Comparison of ENCODE assay signal across 12 cellular contexts in genomic region chr19:676007-676342, GRCh38. TPM values are rescaled to one million over a fixed set of nuclear protein-coding genes. Genes with fewer than 3 reads are reported as not detected.
DNase-seq lines count a peak whose midpoint lies in the region; ATAC-seq and TF ChIP-seq lines count a peak whose summit lies in the region.
"Had no signal": no experiment of that assay in that cellular context is flagged by ENCODE, and none has a peak within 500 bp of the region (broad histone marks: within the 10 kb centered on the region; RNA-seq: fewer than 3 reads in every experiment).

No MANE protein-coding gene starts in this region.

- no peaks in the 10 kb centered on the region for H3K9me3 ChIP-seq in heart left ventricle
- H3K9me3 ChIP-seq in vagina: no peaks in the 10 kb centered on the region

- H3K36me3 ChIP-seq in heart left ventricle: no peaks in the 10 kb centered on the region
- H3K36me3 ChIP-seq in vagina: no peaks in the 10 kb centered on the region

- H3K4me1 Mint-ChIP-seq in dendritic cell treated with granulocyte-macrophage colony-stimulating factor and Interleukin-4, amounts not matched to agents 40 ng/mL and 50 ng/mL, for 4 days (ENCODE audit: low read depth): peaks cover 47% of the 10 kb centered on the region
- peaks cover 20% of the 10 kb centered on the region for H3K4me1 Mint-ChIP-seq in nephron progenitor cell

- no peaks in the 10 kb centered on the region for H3K9me3 Mint-ChIP-seq in dendritic cell treated with granulocyte-macrophage colony-stimulating factor and Interleukin-4, amounts not matched to agents 40 ng/mL and 50 ng/mL, for 4 days
- no peaks in the 10 kb centered on the region for H3K9me3 Mint-ChIP-seq in nephron progenitor cell
- H3K9me3 Mint-ChIP-seq: central memory CD8-positive, alpha-beta T cell had no signal

- no peak for DNase-seq in heart left ventricle
- no peak for DNase-seq in Right ventricle myocardium superior
- DNase-seq in nephron progenitor cell: no peak
- DNase-seq in vagina (ENCODE audit: extremely low spot score in 2 of 2): no peak
- no peak for DNase-seq in DMS53 treated with DMSO at 0.1 percent for 48 hours (lab: John Stamatoyannopoulos, UW; ENCODE audit: unreplicated experiment)
- no peak for DNase-seq in AG20443 (ENCODE audit: low spot score)
- no peak for DNase-seq in NAMALWA (ENCODE audit: low spot score)
- DNase-seq: KG1, NCI-H345, T-helper 1 cell had no signal

- TF ChIP-seq POLR2A in heart left ventricle (IDR thresholded peaks at IDR 0.05): no peak
- TF ChIP-seq POLR2A in vagina (IDR thresholded peaks at IDR 0.05): no peak

- H3K27ac Mint-ChIP-seq in dendritic cell treated with granulocyte-macrophage colony-stimulating factor and Interleukin-4, amounts not matched to agents 40 ng/mL and 50 ng/mL, for 4 days: peak overlapping the region; percentile 27
- H3K27ac Mint-ChIP-seq in nephron progenitor cell: no peak overlapping the region

- peaks cover 6% of the 10 kb centered on the region for H3K36me3 Mint-ChIP-seq in dendritic cell treated with granulocyte-macrophage colony-stimulating factor and Interleukin-4, amounts not matched to agents 40 ng/mL and 50 ng/mL, for 4 days (ENCODE audit: low read depth)
- H3K36me3 Mint-ChIP-seq in nephron progenitor cell (ENCODE audit: low read depth): no peaks in the 10 kb centered on the region

- intact Hi-C loops in heart left ventricle (cut with DNase I): no loop called here
- intact Hi-C loops in Right ventricle myocardium superior (cut with DNase I): no loop called here
- intact Hi-C loops in dendritic cell treated with granulocyte-macrophage colony-stimulating factor and Interleukin-4, amounts not matched to agents 40 ng/mL and 50 ng/mL, for 4 days (cut with micrococcal nuclease): no loop called here
- intact Hi-C loops in vagina (cut with DNase I): no loop called here

- no peak for TF ChIP-seq CTCF in heart left ventricle (IDR thresholded peaks at IDR 0.05)
- TF ChIP-seq CTCF in nephron progenitor cell (IDR thresholded peaks at IDR 0.05): no peak
- no peak for TF ChIP-seq CTCF in vagina (IDR thresholded peaks at IDR 0.05)

- H3K27ac ChIP-seq in heart left ventricle: peak overlapping the region in 11 of 12 donors; percentile 32 to 99 (median 95)
- peak overlapping the region; percentile 99 for H3K27ac ChIP-seq in vagina

- H3K4me3 ChIP-seq in heart left ventricle (peak overlapping the region in 11 of 12 donors; percentile 56 to 87 (median 71)), vagina (peak overlapping the region; percentile 59 to 72)

- H3K27me3 ChIP-seq in heart left ventricle: peaks cover 0 to 19% (median 0%) of the 10 kb centered on the region in 9 donors
- H3K27me3 ChIP-seq in vagina: no peaks in the 10 kb centered on the region

- ATAC-seq in heart left ventricle (no peak), Right ventricle myocardium superior (ENCODE audit: poor library complexity) (no peak)

- H3K27me3 Mint-ChIP-seq in dendritic cell treated with granulocyte-macrophage colony-stimulating factor and Interleukin-4, amounts not matched to agents 40 ng/mL and 50 ng/mL, for 4 days: peaks cover 49% of the 10 kb centered on the region
- H3K27me3 Mint-ChIP-seq in nephron progenitor cell (ENCODE audit: low read depth, poor library complexity): peaks cover 22% of the 10 kb centered on the region

- WGBS in heart left ventricle, 4 donors: 9 to 37% (median 20%) methylated on average over 5 to 32 of the region's 32 CpGs

- H3K4me1 ChIP-seq in heart left ventricle (peaks cover 4 to 62% (median 24%) of the 10 kb centered on the region in 12 donors), vagina (peaks cover 41% of the 10 kb centered on the region)

- peak overlapping the region; percentile 30 for H3K4me3 Mint-ChIP-seq in dendritic cell treated with granulocyte-macrophage colony-stimulating factor and Interleukin-4, amounts not matched to agents 40 ng/mL and 50 ng/mL, for 4 days
- H3K4me3 Mint-ChIP-seq in nephron progenitor cell: peak overlapping the region; percentile 58

RNA-seq across cellular contexts. Expression of gene FSTL3, which starts 0.2 kb away (rescaled TPM):
- total RNA-seq in heart left ventricle (100 to 1,000 TPM in 4 of 9 donors, 10 to 100 TPM in 5; 41.7 to 347 (median 99.9) TPM), Right ventricle myocardium superior (27.4 TPM), vagina (129 TPM)
- polyA plus RNA-seq in heart left ventricle: 100 to 1,000 TPM; 131 to 376 TPM

RNA-seq across cellular contexts. Expression of gene RNF126, which starts 13.0 kb away (rescaled TPM):
- total RNA-seq in heart left ventricle: 100 to 1,000 TPM in 1 of 9 donors, 10 to 100 TPM in 8; 21.6 to 105 (median 29.4) TPM
- 10 to 100 TPM; 23.5 to 45.2 TPM for polyA plus RNA-seq in heart left ventricle
- 21.2 TPM for total RNA-seq in Right ventricle myocardium superior
- 68.0 TPM for total RNA-seq in vagina

RNA-seq across cellular contexts. Expression of gene PRSS57, which starts 19.3 kb away (rescaled TPM):
- total RNA-seq in heart left ventricle (not detected), Right ventricle myocardium superior (not detected), vagina (not detected)
- not detected for polyA plus RNA-seq in heart left ventricle

RNA-seq across cellular contexts. Expression of gene PALM, which starts 32.8 kb away (rescaled TPM):
- total RNA-seq in heart left ventricle (10 to 100 TPM; 13.5 to 42.3 (median 23.3) TPM), Right ventricle myocardium superior (32.9 TPM), vagina (40.0 TPM)
- polyA plus RNA-seq in heart left ventricle: 10 to 100 TPM; 15.7 to 23.8 TPM

RNA-seq across cellular contexts. Expression of gene FGF22, which starts 36.3 kb away (rescaled TPM):
- under 1 TPM in 3 of 9 donors, not detected in 6; 0.16 to 0.36 (median 0.20) TPM for total RNA-seq in heart left ventricle
- polyA plus RNA-seq in heart left ventricle: under 1 TPM; 0.07 to 0.11 TPM
- not detected for total RNA-seq in Right ventricle myocardium superior
- total RNA-seq in vagina: not detected
